1 cellular context compared by ENCODE assay signal in the genomic region with DNA sequence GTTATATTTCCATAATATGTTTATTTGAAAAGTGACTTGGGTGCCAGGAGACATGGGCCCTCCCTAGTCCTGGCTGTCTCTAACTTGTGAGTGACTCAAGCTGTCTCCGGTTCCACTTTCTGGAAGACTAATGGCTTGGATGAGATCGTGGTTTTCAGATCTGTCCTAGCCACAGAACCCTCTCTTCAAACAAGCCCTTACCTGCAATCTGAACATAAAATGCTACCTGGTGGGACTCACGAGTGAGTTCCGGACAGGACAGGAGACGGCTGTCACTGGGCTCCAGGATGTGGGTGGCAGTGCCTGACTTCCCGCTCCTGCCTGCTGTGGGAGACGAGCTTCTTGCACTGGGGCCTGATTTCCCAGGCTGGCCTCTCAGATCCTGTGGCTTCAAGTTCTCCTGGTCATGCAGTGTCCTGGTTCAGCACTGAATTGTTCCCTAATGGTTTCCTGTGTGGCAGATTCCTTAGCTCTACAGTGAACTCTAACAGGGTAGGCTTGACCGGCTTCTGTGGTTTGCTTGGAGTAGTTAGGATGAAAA.
TF ChIP-seq lines count a peak whose summit lies in the region.

No MANE protein-coding gene starts in this region.

TF ChIP-seq in WTC11, 78 proteins besides CTCF, POLR2A, EP300 and RAD21 (continued from another document):
- TF ChIP-seq, protein P1, sequence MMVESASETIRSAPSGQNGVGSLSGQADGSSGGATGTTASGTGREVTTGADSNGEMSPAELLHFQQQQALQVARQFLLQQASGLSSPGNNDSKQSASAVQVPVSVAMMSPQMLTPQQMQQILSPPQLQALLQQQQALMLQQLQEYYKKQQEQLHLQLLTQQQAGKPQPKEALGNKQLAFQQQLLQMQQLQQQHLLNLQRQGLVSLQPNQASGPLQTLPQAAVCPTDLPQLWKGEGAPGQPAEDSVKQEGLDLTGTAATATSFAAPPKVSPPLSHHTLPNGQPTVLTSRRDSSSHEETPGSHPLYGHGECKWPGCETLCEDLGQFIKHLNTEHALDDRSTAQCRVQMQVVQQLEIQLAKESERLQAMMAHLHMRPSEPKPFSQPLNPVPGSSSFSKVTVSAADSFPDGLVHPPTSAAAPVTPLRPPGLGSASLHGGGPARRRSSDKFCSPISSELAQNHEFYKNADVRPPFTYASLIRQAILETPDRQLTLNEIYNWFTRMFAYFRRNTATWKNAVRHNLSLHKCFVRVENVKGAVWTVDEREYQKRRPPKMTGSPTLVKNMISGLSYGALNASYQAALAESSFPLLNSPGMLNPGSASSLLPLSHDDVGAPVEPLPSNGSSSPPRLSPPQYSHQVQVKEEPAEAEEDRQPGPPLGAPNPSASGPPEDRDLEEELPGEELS (CRISPR knock-in tag; IDR thresholded peaks at IDR 0.05): no peak
- TF ChIP-seq, protein P2, sequence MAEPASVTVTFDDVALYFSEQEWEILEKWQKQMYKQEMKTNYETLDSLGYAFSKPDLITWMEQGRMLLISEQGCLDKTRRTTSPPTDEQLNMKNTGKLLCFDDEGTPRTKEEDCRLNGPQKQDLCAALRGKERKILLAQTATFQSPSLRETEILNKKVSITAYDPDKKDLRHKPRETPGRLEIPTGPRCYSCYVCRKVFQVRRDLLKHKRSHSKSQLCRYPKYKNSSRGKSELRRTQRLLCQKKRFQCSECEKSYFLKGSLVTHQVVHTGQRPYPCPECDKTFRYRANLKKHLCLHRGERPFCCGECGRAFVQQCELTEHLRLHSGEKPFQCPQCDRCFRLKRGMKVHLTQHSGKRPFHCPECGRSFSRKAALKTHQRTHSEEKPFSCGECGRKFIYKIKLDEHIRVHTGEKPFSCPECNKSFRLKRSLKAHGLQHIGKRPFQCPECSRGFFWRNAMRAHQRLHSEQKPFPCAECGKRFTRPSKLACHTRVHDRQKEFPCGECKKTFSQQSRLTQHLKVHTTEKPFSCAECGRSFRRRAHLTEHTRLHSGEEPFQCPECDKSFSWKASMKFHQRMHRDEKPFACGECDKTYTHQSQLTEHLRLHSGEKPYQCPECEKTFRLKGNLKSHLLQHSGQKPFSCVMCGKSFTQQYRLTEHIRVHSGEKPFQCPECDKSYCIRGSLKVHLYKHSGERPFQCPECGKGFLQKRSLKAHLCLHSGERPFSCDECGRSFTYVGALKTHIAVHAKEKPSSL (CRISPR knock-in tag; conservative IDR thresholded peaks at IDR 0.05): no peak
- TF ChIP-seq SMAD3 (CRISPR knock-in tag; IDR thresholded peaks at IDR 0.05; ENCODE audit: borderline replicate concordance) (no peak), PRRX2 (CRISPR knock-in tag; IDR thresholded peaks at IDR 0.05) (no peak), ETV6 (CRISPR knock-in tag; IDR thresholded peaks at IDR 0.05) (no peak), SP1 (CRISPR knock-in tag; conservative IDR thresholded peaks at IDR 0.05) (no peak), NFYB (CRISPR knock-in tag; conservative IDR thresholded peaks at IDR 0.05; ENCODE audit: low read depth) (no peak), KAT7 (CRISPR knock-in tag; IDR thresholded peaks at IDR 0.05; ENCODE audit: borderline replicate concordance) (no peak)
- TF ChIP-seq, protein P3, sequence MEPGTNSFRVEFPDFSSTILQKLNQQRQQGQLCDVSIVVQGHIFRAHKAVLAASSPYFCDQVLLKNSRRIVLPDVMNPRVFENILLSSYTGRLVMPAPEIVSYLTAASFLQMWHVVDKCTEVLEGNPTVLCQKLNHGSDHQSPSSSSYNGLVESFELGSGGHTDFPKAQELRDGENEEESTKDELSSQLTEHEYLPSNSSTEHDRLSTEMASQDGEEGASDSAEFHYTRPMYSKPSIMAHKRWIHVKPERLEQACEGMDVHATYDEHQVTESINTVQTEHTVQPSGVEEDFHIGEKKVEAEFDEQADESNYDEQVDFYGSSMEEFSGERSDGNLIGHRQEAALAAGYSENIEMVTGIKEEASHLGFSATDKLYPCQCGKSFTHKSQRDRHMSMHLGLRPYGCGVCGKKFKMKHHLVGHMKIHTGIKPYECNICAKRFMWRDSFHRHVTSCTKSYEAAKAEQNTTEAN (CRISPR knock-in tag; IDR thresholded peaks at IDR 0.05): no peak
- TF ChIP-seq, protein P4, sequence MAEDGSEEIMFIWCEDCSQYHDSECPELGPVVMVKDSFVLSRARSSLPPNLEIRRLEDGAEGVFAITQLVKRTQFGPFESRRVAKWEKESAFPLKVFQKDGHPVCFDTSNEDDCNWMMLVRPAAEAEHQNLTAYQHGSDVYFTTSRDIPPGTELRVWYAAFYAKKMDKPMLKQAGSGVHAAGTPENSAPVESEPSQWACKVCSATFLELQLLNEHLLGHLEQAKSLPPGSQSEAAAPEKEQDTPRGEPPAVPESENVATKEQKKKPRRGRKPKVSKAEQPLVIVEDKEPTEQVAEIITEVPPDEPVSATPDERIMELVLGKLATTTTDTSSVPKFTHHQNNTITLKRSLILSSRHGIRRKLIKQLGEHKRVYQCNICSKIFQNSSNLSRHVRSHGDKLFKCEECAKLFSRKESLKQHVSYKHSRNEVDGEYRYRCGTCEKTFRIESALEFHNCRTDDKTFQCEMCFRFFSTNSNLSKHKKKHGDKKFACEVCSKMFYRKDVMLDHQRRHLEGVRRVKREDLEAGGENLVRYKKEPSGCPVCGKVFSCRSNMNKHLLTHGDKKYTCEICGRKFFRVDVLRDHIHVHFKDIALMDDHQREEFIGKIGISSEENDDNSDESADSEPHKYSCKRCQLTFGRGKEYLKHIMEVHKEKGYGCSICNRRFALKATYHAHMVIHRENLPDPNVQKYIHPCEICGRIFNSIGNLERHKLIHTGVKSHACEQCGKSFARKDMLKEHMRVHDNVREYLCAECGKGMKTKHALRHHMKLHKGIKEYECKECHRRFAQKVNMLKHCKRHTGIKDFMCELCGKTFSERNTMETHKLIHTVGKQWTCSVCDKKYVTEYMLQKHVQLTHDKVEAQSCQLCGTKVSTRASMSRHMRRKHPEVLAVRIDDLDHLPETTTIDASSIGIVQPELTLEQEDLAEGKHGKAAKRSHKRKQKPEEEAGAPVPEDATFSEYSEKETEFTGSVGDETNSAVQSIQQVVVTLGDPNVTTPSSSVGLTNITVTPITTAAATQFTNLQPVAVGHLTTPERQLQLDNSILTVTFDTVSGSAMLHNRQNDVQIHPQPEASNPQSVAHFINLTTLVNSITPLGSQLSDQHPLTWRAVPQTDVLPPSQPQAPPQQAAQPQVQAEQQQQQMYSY (CRISPR knock-in tag; IDR thresholded peaks at IDR 0.05): no peak
- TF ChIP-seq, protein P5, sequence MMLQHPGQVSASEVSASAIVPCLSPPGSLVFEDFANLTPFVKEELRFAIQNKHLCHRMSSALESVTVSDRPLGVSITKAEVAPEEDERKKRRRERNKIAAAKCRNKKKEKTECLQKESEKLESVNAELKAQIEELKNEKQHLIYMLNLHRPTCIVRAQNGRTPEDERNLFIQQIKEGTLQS (CRISPR knock-in tag; conservative IDR thresholded peaks at IDR 0.05): no peak
